In the genomic region with DNA sequence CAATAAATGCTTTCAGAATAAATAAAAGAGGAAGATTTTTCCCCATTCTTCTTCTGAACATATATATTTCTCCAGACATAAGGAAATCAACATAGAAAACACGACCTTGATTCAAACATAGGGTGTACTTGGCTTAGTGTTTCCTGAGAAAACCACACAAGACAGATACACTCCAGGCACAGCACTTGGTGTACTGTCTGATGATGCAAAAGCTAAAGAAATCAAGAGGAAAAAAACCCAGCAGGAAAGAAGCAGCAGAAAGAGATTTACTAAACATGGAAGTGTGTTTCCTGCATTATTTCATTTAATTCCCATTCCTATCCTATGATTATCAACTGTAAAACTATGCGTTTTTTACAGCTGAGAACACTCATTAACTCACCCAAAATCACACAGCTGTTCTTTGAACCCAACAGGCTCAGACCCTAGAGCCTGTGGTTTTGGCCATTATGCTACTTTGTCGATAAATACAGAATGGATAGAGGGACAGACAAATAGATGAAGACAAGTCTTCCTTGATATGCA, we compare ENCODE assay signal across 26 cellular contexts. TPM values are rescaled to one million over a fixed set of nuclear protein-coding genes. Genes with fewer than 3 reads are reported as not detected.
DNase-seq lines count a peak whose midpoint lies in the region; ATAC-seq and TF ChIP-seq lines count a peak whose summit lies in the region.
"Had no signal": no experiment of that assay in that cellular context is flagged by ENCODE, and none has a peak within 500 bp of the region (broad histone marks: within the 10 kb centered on the region; RNA-seq: fewer than 3 reads in every experiment).

No MANE protein-coding gene starts in this region.

- peaks cover 15% of the 10 kb centered on the region for H3K4me1 Mint-ChIP-seq in activated T-cell treated with anti-CD3 and anti-CD28 coated beads, Interleukin-2, amount 50 U/mL, for 24 hours (ENCODE audit: low read depth)
- H3K4me1 Mint-ChIP-seq in activated T-cell treated with anti-CD3 and anti-CD28 coated beads, Interleukin-2, amount 50 U/mL, for 4 hours (ENCODE audit: low read depth), result peaks cover 22% of the 10 kb centered on the region
- H3K4me1 Mint-ChIP-seq: WTC11 had no signal

- no peak for TF ChIP-seq CTCF in SU-DHL-6 (IDR thresholded peaks at IDR 0.05; ENCODE audit: insufficient read depth, low read length, poor library complexity, severe bottlenecking)

- H3K4me2 ChIP-seq in SU-DHL-6 (ENCODE audit: low read depth, low read length, poor library complexity, severe bottlenecking), result peak overlapping the region; percentile 14

- peaks cover 78% of the 10 kb centered on the region for H3K36me3 Mint-ChIP-seq in activated T-cell treated with anti-CD3 and anti-CD28 coated beads, Interleukin-2, amount 50 U/mL, for 24 hours (ENCODE audit: low read depth)
- H3K36me3 Mint-ChIP-seq in activated T-cell treated with anti-CD3 and anti-CD28 coated beads, Interleukin-2, amount 50 U/mL, for 4 hours (ENCODE audit: insufficient read depth), result peaks cover 43% of the 10 kb centered on the region

- H3K27ac Mint-ChIP-seq in activated T-cell treated with anti-CD3 and anti-CD28 coated beads, Interleukin-2, amount 50 U/mL, for 24 hours, result peak overlapping the region; percentile 12
- H3K27ac Mint-ChIP-seq: WTC11 had no signal

- no peak overlapping the region for H3K4me3 Mint-ChIP-seq in activated T-cell treated with anti-CD3 and anti-CD28 coated beads, Interleukin-2, amount 50 U/mL, for 24 hours
- no peak overlapping the region for H3K4me3 Mint-ChIP-seq in activated T-cell treated with anti-CD3 and anti-CD28 coated beads, Interleukin-2, amount 50 U/mL, for 4 hours
- H3K4me3 Mint-ChIP-seq: CD4-positive, alpha-beta T cell; WTC11 had no signal

- H3K4me3 ChIP-seq in SU-DHL-6 (ENCODE audit: insufficient read depth, low read length, poor library complexity, severe bottlenecking), result no peak overlapping the region

- DNase-seq in activated T-cell treated with anti-CD3 and anti-CD28 coated beads, Interleukin-2, amount 50 U/mL, for 24 hours, result no peak
- no peak for DNase-seq in activated T-cell treated with anti-CD3 and anti-CD28 coated beads, Interleukin-2, amount 50 U/mL, for 4 hours
- peak; percentile 59 for DNase-seq in iris pigment epithelial cell (ENCODE audit: low read depth)
- DNase-seq in NCI-H2029 treated with DMSO at 0.1 percent for 48 hours (lab: John Stamatoyannopoulos, UW), result no peak
- DNase-seq in putamen (ENCODE audit: low spot score), result no peak
- DNase-seq in SKM-1 treated with dmso at 0.1 percent for 144 hours (lab: John Stamatoyannopoulos, UW; ENCODE audit: unreplicated experiment), result no peak
- no peak for DNase-seq in NCI-H1930 (lab: John Stamatoyannopoulos, UW)
- DNase-seq: activated effector memory CD4-positive, alpha-beta T cell treated with Interleukin-2 at 50 U/mL for 16 hours; CD4-positive, alpha-beta T cell; DMS153; Karpas-422; NCI-H1048; NCI-H187 treated with DMSO at 0.1 percent for 48 hours; NCI-H226; nucleus accumbens; PC-3; SHP77 treated with DMSO at 0.1 percent for 48 hours; stimulated activated CD4-positive, alpha-beta T cell treated with anti-CD3 and anti-CD28 coated beads, Interleukin-4, amount 100 ng/mL, for 4 hours; T-helper 9 cell had no signal

- H3K27ac ChIP-seq in SU-DHL-6 (ENCODE audit: low read depth, low read length), result peak overlapping the region; percentile 96

- no peaks in the 10 kb centered on the region for H3K27me3 Mint-ChIP-seq in activated T-cell treated with anti-CD3 and anti-CD28 coated beads, Interleukin-2, amount 50 U/mL, for 24 hours
- H3K27me3 Mint-ChIP-seq in activated T-cell treated with anti-CD3 and anti-CD28 coated beads, Interleukin-2, amount 50 U/mL, for 4 hours (ENCODE audit: low read depth), result no peaks in the 10 kb centered on the region
- H3K27me3 Mint-ChIP-seq: CD4-positive, alpha-beta T cell had no signal

- H4K20me1 ChIP-seq in SU-DHL-6 (ENCODE audit: low read depth, low read length), result no peaks in the 10 kb centered on the region

- no peaks in the 10 kb centered on the region for H3K79me2 ChIP-seq in SU-DHL-6 (ENCODE audit: insufficient read depth, low read length)

- no peaks in the 10 kb centered on the region for H3K9me3 Mint-ChIP-seq in activated T-cell treated with anti-CD3 and anti-CD28 coated beads, Interleukin-2, amount 50 U/mL, for 24 hours
- no peaks in the 10 kb centered on the region for H3K9me3 Mint-ChIP-seq in activated T-cell treated with anti-CD3 and anti-CD28 coated beads, Interleukin-2, amount 50 U/mL, for 4 hours
- H3K9me3 Mint-ChIP-seq: CD4-positive, alpha-beta T cell; WTC11 had no signal

- peaks cover 71% of the 10 kb centered on the region for H3F3A ChIP-seq in SU-DHL-6 (ENCODE audit: insufficient read depth)

- H3K9me3 ChIP-seq in SU-DHL-6 (ENCODE audit: insufficient read depth, low read length), result no peaks in the 10 kb centered on the region

- no peak overlapping the region for H2AFZ ChIP-seq in SU-DHL-6 (ENCODE audit: low read depth, low read length, severe bottlenecking)

- H3K9me2 ChIP-seq in SU-DHL-6 (replicated peaks; ENCODE audit: insufficient read depth, low read length), result no peaks in the 10 kb centered on the region

- H3K36me3 ChIP-seq in SU-DHL-6 (ENCODE audit: low read length), result peaks cover 16% of the 10 kb centered on the region

- H3K27me3 ChIP-seq in SU-DHL-6 (ENCODE audit: low read length), result no peaks in the 10 kb centered on the region

- H3K9ac ChIP-seq in SU-DHL-6 (ENCODE audit: low read length), result 0 out of 2 replicates have a peak overlapping the region, but pooled peaks have one; percentile 10

- ATAC-seq in activated T-cell treated with anti-CD3 and anti-CD28 coated beads, Interleukin-2, amount 50 U/mL, for 4 hours, result no peak
- ATAC-seq: PC-3, WTC11 had no signal

RNA-seq across cellular contexts. Expression of a gene that starts 46.1 kb away (rescaled TPM):
- 1 to 10 TPM; 3.7 to 5.0 (median 3.8) TPM for total RNA-seq in activated T-cell treated with anti-CD3 and anti-CD28 coated beads, Interleukin-2, amount 50 U/mL, for 4 hours
- total RNA-seq: A673, dermis microvascular lymphatic vessel endothelial cell, endothelial cell of umbilical vein, HT1080, liver, WTC11 had no signal
